ENCODE assay signal across 1 cellular context in genomic region chr5:1273745-1274144, GRCh38.
TF ChIP-seq lines count a peak whose summit lies in the region.

No MANE protein-coding gene starts in this region.

TF ChIP-seq in H1, 55 proteins besides CTCF, POLR2A, EP300 and RAD21:
- no peak for TF ChIP-seq CHD1 (IDR thresholded peaks at IDR 0.05; ENCODE audit: low read depth, low read length)
- no peak for TF ChIP-seq E2F6 (IDR thresholded peaks at IDR 0.05)
- TF ChIP-seq POLR2AphosphoS5 (IDR thresholded peaks at IDR 0.05; ENCODE audit: low read depth, low read length): no peak
- no peak for TF ChIP-seq GTF2F1 (IDR thresholded peaks at IDR 0.05; ENCODE audit: borderline replicate concordance, low read depth, low read length)
- TF ChIP-seq KDM5A (IDR thresholded peaks at IDR 0.05; ENCODE audit: low read length): no peak
- no peak for TF ChIP-seq RFX5 (IDR thresholded peaks at IDR 0.05; ENCODE audit: borderline replicate concordance, low read depth, low read length)
- no peak for TF ChIP-seq TAF1 (IDR thresholded peaks at IDR 0.05; ENCODE audit: low read depth, low read length)
- no peak for TF ChIP-seq MAX (IDR thresholded peaks at IDR 0.05)
- TF ChIP-seq RXRA (IDR thresholded peaks at IDR 0.05; ENCODE audit: insufficient read depth, low read depth, low read length): no peak
- no peak for TF ChIP-seq PHF8 (conservative IDR thresholded peaks at IDR 0.05; ENCODE audit: low read depth, low read length)
- no peak for TF ChIP-seq CHD7 (IDR thresholded peaks at IDR 0.05; ENCODE audit: insufficient replicate concordance, low read length)
- TF ChIP-seq HDAC6 (IDR thresholded peaks at IDR 0.05; ENCODE audit: low read depth, low read length): no peak
- TF ChIP-seq JUN (IDR thresholded peaks at IDR 0.05; ENCODE audit: low read depth, low read length): no peak
- TF ChIP-seq BRCA1 (IDR thresholded peaks at IDR 0.05; ENCODE audit: low read depth, low read length): no peak
- TF ChIP-seq SIX5 (IDR thresholded peaks at IDR 0.05; ENCODE audit: low read depth, low read length): no peak
- no peak for TF ChIP-seq JUND (IDR thresholded peaks at IDR 0.05; ENCODE audit: low read length)
- TF ChIP-seq CHD2 (IDR thresholded peaks at IDR 0.05; ENCODE audit: low read length): no peak
TF ChIP-seq in H1: peak in this region for 0.
